16 cellular contexts compared by ENCODE assay signal in the genomic region with DNA sequence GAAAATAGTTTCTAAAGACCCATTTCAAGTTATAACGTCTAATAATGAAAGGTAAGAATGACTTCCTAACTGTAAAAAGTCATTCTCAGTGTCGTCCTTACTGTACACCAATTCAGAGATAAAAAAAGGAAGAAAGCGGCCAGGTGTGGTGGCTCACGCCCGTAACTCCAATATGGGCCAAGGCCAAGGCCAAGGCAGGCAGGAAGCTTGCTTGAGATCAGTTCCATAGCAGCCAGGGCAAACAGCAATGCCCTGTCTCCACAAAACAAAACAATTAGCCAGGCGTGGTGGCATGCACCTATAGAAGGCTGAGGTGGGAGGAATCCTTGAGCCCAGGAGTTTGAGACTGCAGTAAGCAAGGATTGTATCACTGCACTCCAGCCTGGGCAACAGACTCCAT.
"Had no signal": no experiment of that assay in that cellular context is flagged by ENCODE, and none has a peak within 500 bp of the region (broad histone marks: within the 10 kb centered on the region; RNA-seq: fewer than 3 reads in every experiment).

No MANE protein-coding gene starts in this region.

- H3K27ac Mint-ChIP-seq: endodermal cell; naive thymus-derived CD8-positive, alpha-beta T cell had no signal

- H3K9me3 ChIP-seq: right atrium auricular region, sigmoid colon had no signal

- H3K4me1 ChIP-seq: sigmoid colon had no signal

- H3K4me1 Mint-ChIP-seq: endodermal cell, neural crest cell had no signal

- H3K4me3 ChIP-seq: hepatocyte, right atrium auricular region, sigmoid colon, skin epidermis had no signal

- H3K4me3 Mint-ChIP-seq: endodermal cell; naive thymus-derived CD8-positive, alpha-beta T cell; neural crest cell; type B pancreatic cell had no signal

- DNase-seq: effector CD4-positive, alpha-beta T cell; endodermal cell; head of caudate nucleus; kidney; left cardiac atrium; naive thymus-derived CD8-positive, alpha-beta T cell; sigmoid colon; stimulated activated CD4-positive, alpha-beta T cell treated with anti-CD3 and anti-CD28 coated beads, Interleukin-12 subunit alpha, Interleukin-12 subunit beta, amount 100 ng/mL, for 4 hours; stimulated activated naive CD4-positive, alpha-beta T cell treated with Interleukin-2 at 50 U/mL for 16 hours had no signal

- H3K27me3 ChIP-seq: hepatocyte, right atrium auricular region, sigmoid colon had no signal

- FAIRE-seq: endothelial cell of umbilical vein, kidney, urothelium cell line had no signal

- H3K9me3 Mint-ChIP-seq: endodermal cell; naive thymus-derived CD8-positive, alpha-beta T cell; neural crest cell; type B pancreatic cell had no signal

- H3K27ac ChIP-seq: hepatocyte, right atrium auricular region, sigmoid colon, skin epidermis had no signal

- H3K27me3 Mint-ChIP-seq: naive thymus-derived CD8-positive, alpha-beta T cell; type B pancreatic cell had no signal

- ATAC-seq: naive thymus-derived CD8-positive, alpha-beta T cell had no signal
